In genomic region chr5:40976836-40977235, GRCh38 we compare ENCODE assay signal across 21 cellular contexts.
DNase-seq lines count a peak whose midpoint lies in the region; FAIRE-seq and TF ChIP-seq lines count a peak whose summit lies in the region.
"Had no signal": no experiment of that assay in that cellular context is flagged by ENCODE, and none has a peak within 500 bp of the region (broad histone marks: within the 10 kb centered on the region; RNA-seq: fewer than 3 reads in every experiment).

No MANE protein-coding gene starts in this region.

- H3K4me2 ChIP-seq in smooth muscle cell, result peak overlapping the region; percentile 76

- WGBS in smooth muscle cell (ENCODE audit: low lambda C conversion rate), result 14% methylated on average over 3 of the region's 3 CpGs

- no peaks in the 10 kb centered on the region; the same call in 1 of the 2 replicates for H3K27me3 Mint-ChIP-seq in HFFc6 (ENCODE audit: insufficient read depth)

- H3K27ac ChIP-seq in smooth muscle cell (ENCODE audit: low read depth) (no peak overlapping the region), right atrium auricular region (no peak overlapping the region)

- H3K4me3 Mint-ChIP-seq in HFFc6, result no peak overlapping the region
- H3K4me3 Mint-ChIP-seq: B cell; CD4-positive, alpha-beta T cell; H9 had no signal

- no peaks in the 10 kb centered on the region for H3K79me2 ChIP-seq in smooth muscle cell (ENCODE audit: low read depth)

- H3F3A ChIP-seq in smooth muscle cell (ENCODE audit: low read depth), result no peaks in the 10 kb centered on the region

- H3K4me1 ChIP-seq in smooth muscle cell (ENCODE audit: low read depth), result peaks cover 6% of the 10 kb centered on the region
- no peaks in the 10 kb centered on the region for H3K4me1 ChIP-seq in right atrium auricular region

- no peaks in the 10 kb centered on the region for H3K27me3 ChIP-seq in smooth muscle cell (ENCODE audit: low read depth)
- H3K27me3 ChIP-seq in right atrium auricular region, result no peaks in the 10 kb centered on the region

- FAIRE-seq in D721Med (lab: Jason Lieb, UNC), result peak; percentile 87
- FAIRE-seq: A204.1, G401.6, GM12891, GM19239, HepG2 had no signal

- no peak overlapping the region for H3K27ac Mint-ChIP-seq in HFFc6
- H3K27ac Mint-ChIP-seq: B cell; CD4-positive, alpha-beta T cell had no signal

- no peak for DNase-seq in D721Med (ENCODE audit: insufficient read length, low spot score)
- peak; percentile 79 for DNase-seq in NCI-H82 (lab: John Stamatoyannopoulos, UW)
- DNase-seq in fibroblast of villous mesenchyme (ENCODE audit: low read depth), result peak; percentile 9
- DNase-seq in smooth muscle cell (lab: John Stamatoyannopoulos, UW; ENCODE audit: unreplicated experiment), result no peak
- no peak for DNase-seq in effector CD4-positive, alpha-beta T cell
- DNase-seq in right atrium auricular region (ENCODE audit: low spot score), result no peak
- DNase-seq in HFFc6, result no peak
- DNase-seq: C1 segment of cervical spinal cord; Calu3; CD4-positive, alpha-beta T cell; DMS153; DMS79 treated with DMSO at 0.1 percent for 48 hours; EL; GOT3; H9 had no signal

- H3K9me3 Mint-ChIP-seq in HFFc6, result no peaks in the 10 kb centered on the region; the same call in 1 of the 2 replicates
- H3K9me3 Mint-ChIP-seq: CD4-positive, alpha-beta T cell; H9 had no signal

- H2AFZ ChIP-seq in smooth muscle cell (ENCODE audit: low read depth), result peak overlapping the region; percentile 64

- no peaks in the 10 kb centered on the region; the same call in 1 of the 2 replicates for H3K4me1 Mint-ChIP-seq in HFFc6 (ENCODE audit: low read depth)
- H3K4me1 Mint-ChIP-seq: B cell had no signal

- TF ChIP-seq CTCF in D721Med (IDR thresholded peaks at IDR 0.05; ENCODE audit: insufficient read depth, missing control alignments) (no peak), fibroblast of villous mesenchyme (IDR thresholded peaks at IDR 0.05; ENCODE audit: insufficient read depth, low read depth, low read length) (no peak), smooth muscle cell (IDR thresholded peaks at IDR 0.05; ENCODE audit: borderline replicate concordance, insufficient read depth, poor library complexity, severe bottlenecking) (no peak), right atrium auricular region (IDR thresholded peaks at IDR 0.05) (no peak), HFFc6 (IDR thresholded peaks at IDR 0.05) (no peak)

- no peaks in the 10 kb centered on the region for H3K36me3 Mint-ChIP-seq in HFFc6 (ENCODE audit: low read depth)

- H3K4me3 ChIP-seq in fibroblast of villous mesenchyme (ENCODE audit: low read depth, low read length) (no peak overlapping the region), smooth muscle cell (no peak overlapping the region), right atrium auricular region (no peak overlapping the region)

- H3K36me3 ChIP-seq in smooth muscle cell (ENCODE audit: low read depth), result no peaks in the 10 kb centered on the region
- peaks cover 12% of the 10 kb centered on the region for H3K36me3 ChIP-seq in right atrium auricular region

- H4K20me1 ChIP-seq in smooth muscle cell (ENCODE audit: low read depth), result no peaks in the 10 kb centered on the region

- H3K9me3 ChIP-seq in smooth muscle cell (replicated peaks; ENCODE audit: low read depth), result no peaks in the 10 kb centered on the region
- no peaks in the 10 kb centered on the region for H3K9me3 ChIP-seq in right atrium auricular region

- H3K9ac ChIP-seq in smooth muscle cell (ENCODE audit: low read depth), result no peak overlapping the region

Comparison
In these comparisons a context has a peak if more than half of its experiments do, and no peak if none do; other contexts are left out.
1. DNase-seq: peak in NCI-H82 (single experiment) and fibroblast of villous mesenchyme (single experiment); none in D721Med (single experiment), smooth muscle cell (single experiment), effector CD4-positive, alpha-beta T cell (single experiment), right atrium auricular region (single experiment) and HFFc6 (single experiment).